Comparison of ENCODE assay signal across 17 cellular contexts in genomic region chr1:214377886-214378285, GRCh38.
A peak's percentile ranks its signal among the peaks of the same experiment; 100 is the strongest.
DNase-seq lines count a peak whose midpoint lies in the region; ATAC-seq and TF ChIP-seq lines count a peak whose summit lies in the region.
"Had no signal": no experiment of that assay in that cellular context is flagged by ENCODE, and none has a peak within 500 bp of the region (broad histone marks: within the 10 kb centered on the region; RNA-seq: fewer than 3 reads in every experiment).

No MANE protein-coding gene starts in this region.

- no peak for ATAC-seq in GM21529 (IDR thresholded peaks at IDR 0.05; ENCODE audit: unreplicated experiment)
- ATAC-seq: activated T-helper 17 cell treated with anti-CD3 and anti-CD28 coated beads, Interleukin-2, amount 50 U/mL, for 72 hours; body of pancreas; pancreas had no signal

- H3K27ac ChIP-seq in osteoblast (ENCODE audit: low read depth, low read length): peak overlapping the region; percentile 56
- H3K27ac ChIP-seq in RWPE1: no peak overlapping the region
- H3K27ac ChIP-seq: BLaER1, body of pancreas, pancreas, PC-9, upper lobe of left lung had no signal

- peaks cover 94% of the 10 kb centered on the region for H3K36me3 ChIP-seq in osteoblast (ENCODE audit: insufficient read depth, low read length)
- H3K36me3 ChIP-seq: BLaER1 had no signal

- peaks cover 24% of the 10 kb centered on the region for H3K4me1 ChIP-seq in osteoblast (ENCODE audit: insufficient read depth, low read length)
- H3K4me1 ChIP-seq: BLaER1, body of pancreas, pancreas, upper lobe of left lung had no signal

- H3K9me3 Mint-ChIP-seq in endothelial cell (ENCODE audit: unreplicated experiment): no peaks in the 10 kb centered on the region
- H3K9me3 Mint-ChIP-seq: activated T-helper 17 cell treated with anti-CD3 and anti-CD28 coated beads, Interleukin-2, amount 50 U/mL, for 72 hours had no signal

- H3K4me3 ChIP-seq in AG10803 (ENCODE audit: low read length): no peak overlapping the region
- H3K4me3 ChIP-seq in osteoblast (ENCODE audit: insufficient read depth, low read length): no peak overlapping the region
- H3K4me3 ChIP-seq: BLaER1, body of pancreas, lung, pancreas, PC-9, upper lobe of left lung had no signal

- H4K20me1 ChIP-seq in osteoblast (ENCODE audit: insufficient read depth, low read length): no peaks in the 10 kb centered on the region
- H4K20me1 ChIP-seq: BLaER1 had no signal

- H3K27me3 Mint-ChIP-seq in endothelial cell (ENCODE audit: unreplicated experiment): no peaks in the 10 kb centered on the region

- H3K9me3 ChIP-seq in osteoblast (ENCODE audit: low read depth, low read length): no peaks in the 10 kb centered on the region
- H3K9me3 ChIP-seq: BLaER1, body of pancreas, pancreas, upper lobe of left lung had no signal

- POLR2A ChIA-PET in RWPE1 (lab: Yijun Ruan, JAX; ENCODE audit: low non-redundant PET): no interaction called here

- no peak overlapping the region for H2AFZ ChIP-seq in osteoblast (ENCODE audit: low read length)
- H2AFZ ChIP-seq: PC-9 had no signal

- H3K27me3 ChIP-seq in osteoblast (ENCODE audit: insufficient read depth, low read length): no peaks in the 10 kb centered on the region
- H3K27me3 ChIP-seq: BLaER1, body of pancreas, pancreas, upper lobe of left lung had no signal

- peaks cover 69% of the 10 kb centered on the region for H3K79me2 ChIP-seq in osteoblast (ENCODE audit: insufficient read depth, low read length)

- CTCF ChIA-PET in RWPE1 (lab: Yijun Ruan, JAX): interaction anchor here (0.7 kb wide), 1 partner anchor 21 kb away, joined by 3 read pairs; no protein-coding TSS in a partner anchor

- peaks cover 2% of the 10 kb centered on the region for H3K4me1 Mint-ChIP-seq in endothelial cell (ENCODE audit: unreplicated experiment)
- H3K4me1 Mint-ChIP-seq: activated T-helper 17 cell treated with anti-CD3 and anti-CD28 coated beads, Interleukin-2, amount 50 U/mL, for 72 hours had no signal

- peak; percentile 93 for DNase-seq in AG10803 (ENCODE audit: low read depth)
- DNase-seq in NCI-H226: peak; percentile 34
- DNase-seq in endothelial cell (ENCODE audit: low spot score): no peak
- DNase-seq in osteoblast (ENCODE audit: insufficient read length, low spot score, missing footprints): no peak
- no peak for DNase-seq in RWPE1 (ENCODE audit: low spot score)
- DNase-seq in MV-4-11 (lab: John Stamatoyannopoulos, UW): no peak
- no peak for DNase-seq in activated CD4-positive, CD25-positive, alpha-beta regulatory T cell treated with anti-CD3 and anti-CD28 coated beads, Interleukin-2, amount 50 U/mL, for 72 hours
- DNase-seq: body of pancreas, NCI-H1417 treated with DMSO at 0.1 percent for 48 hours, NCI-H510A treated with DMSO at 0.1 percent for 48 hours, pancreas, upper lobe of left lung had no signal

- TF ChIP-seq CTCF in AG10803 (conservative IDR thresholded peaks at IDR 0.05; ENCODE audit: low read length) (no peak), endothelial cell (IDR thresholded peaks at IDR 0.05; ENCODE audit: unreplicated experiment) (no peak), osteoblast (IDR thresholded peaks at IDR 0.05; ENCODE audit: extremely low read depth, low read depth, low read length) (no peak), RWPE1 (conservative IDR thresholded peaks at IDR 0.05; ENCODE audit: low read depth) (no peak)

- peak overlapping the region; percentile 22 for H3K27ac Mint-ChIP-seq in endothelial cell (ENCODE audit: unreplicated experiment)
- H3K27ac Mint-ChIP-seq: activated T-helper 17 cell treated with anti-CD3 and anti-CD28 coated beads, Interleukin-2, amount 50 U/mL, for 72 hours had no signal

- H3K4me3 Mint-ChIP-seq in endothelial cell (ENCODE audit: unreplicated experiment): no peak overlapping the region
- H3K4me3 Mint-ChIP-seq: activated T-helper 17 cell treated with anti-CD3 and anti-CD28 coated beads, Interleukin-2, amount 50 U/mL, for 72 hours had no signal

- peaks cover 15% of the 10 kb centered on the region for H3K36me3 Mint-ChIP-seq in endothelial cell (ENCODE audit: low read depth, unreplicated experiment)

- peak overlapping the region; percentile 30 for H3K4me2 ChIP-seq in osteoblast (ENCODE audit: insufficient read depth, low read length)
- H3K4me2 ChIP-seq: BLaER1, PC-9 had no signal

Comparison
In these comparisons a context has a peak if more than half of its experiments do, and no peak if none do; other contexts are left out.
1. DNase-seq: peak in AG10803 (single experiment) and NCI-H226 (single experiment); none in endothelial cell (single experiment), osteoblast (single experiment), RWPE1 (single experiment), MV-4-11 (single experiment) and activated CD4-positive, CD25-positive, alpha-beta regulatory T cell treated with anti-CD3 and anti-CD28 coated beads, Interleukin-2, amount 50 U/mL, for 72 hours (single experiment).